ENCODE assay signal across 27 cellular contexts in the genomic region with DNA sequence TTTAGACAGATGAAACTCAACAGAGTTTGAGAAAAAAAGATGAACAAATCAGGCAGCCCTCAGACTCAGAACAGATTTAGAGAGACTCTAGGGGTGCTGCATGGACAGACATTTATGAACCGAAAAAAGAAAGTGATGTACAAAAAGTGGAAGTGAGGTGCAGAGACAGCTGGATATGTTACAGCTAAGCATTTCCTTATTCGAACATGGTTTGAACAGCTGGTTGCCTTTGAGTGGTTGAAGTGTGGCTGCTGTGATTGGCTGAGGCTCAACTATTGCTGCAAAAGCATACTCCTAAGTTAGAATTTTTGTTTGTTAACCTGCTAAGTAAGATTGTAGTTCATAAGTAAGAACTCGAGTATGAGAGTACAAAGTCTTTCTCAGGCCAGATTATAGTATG.
DNase-seq lines count a peak whose midpoint lies in the region; ATAC-seq lines count a peak whose summit lies in the region.
"Had no signal": no experiment of that assay in that cellular context is flagged by ENCODE, and none has a peak within 500 bp of the region (broad histone marks: within the 10 kb centered on the region; RNA-seq: fewer than 3 reads in every experiment).

No MANE protein-coding gene starts in this region.

- H4K8ac ChIP-seq in neuronal stem cell (ENCODE audit: low read depth, low read length), result no peak overlapping the region

- H3K27me3 ChIP-seq in neuronal stem cell (ENCODE audit: control insufficient read depth in 3 of 3, insufficient read depth in 3 of 3, low read depth in 1 of 3, low read length in 3 of 3), result no peaks in the 10 kb centered on the region
- H3K27me3 ChIP-seq: ovary had no signal

- H2BK12ac ChIP-seq in neuronal stem cell (ENCODE audit: low read length), result no peak overlapping the region

- H3K4me1 ChIP-seq in neuronal stem cell (ENCODE audit: control insufficient read depth in 2 of 2, insufficient read depth in 1 of 2, low read depth in 1 of 2, low read length in 2 of 2), result no peaks in the 10 kb centered on the region
- H3K4me1 ChIP-seq: Caco-2 had no signal

- no peak overlapping the region for H3K18ac ChIP-seq in neuronal stem cell (ENCODE audit: low read length)

- DNase-seq in NOMO-1 treated with dmso at 0.1 percent for 144 hours (lab: John Stamatoyannopoulos, UW; ENCODE audit: unreplicated experiment), result peak; percentile 18
- DNase-seq in neuronal stem cell (ENCODE audit: low spot score), result no peak
- no peak for DNase-seq in putamen (ENCODE audit: low spot score)
- no peak for DNase-seq in DMS79 (lab: John Stamatoyannopoulos, UW)
- DNase-seq: activated B cell treated with CpG ODN at 0.5 μM for 24 hours; activated CD4-positive, alpha-beta T cell treated with anti-CD3 and anti-CD28 coated beads, Interleukin-2, amount 50 U/mL, for 4 hours; activated CD8-positive, alpha-beta memory T cell treated with anti-CD3 and anti-CD28 coated beads, Interleukin-2, amount 50 U/mL, for 4 hours; anterior cingulate cortex; C1 segment of cervical spinal cord; Caco-2; midbrain; NCI-H1048; NCI-H187; NCI-H526 treated with DMSO at 0.1 percent for 48 hours; ovary; PC-9; right cardiac atrium; Right ventricle myocardium superior; stimulated activated CD4-positive, alpha-beta T cell treated with anti-CD3 and anti-CD28 coated beads, Interleukin-4, amount 100 ng/mL, for 4 hours; stimulated activated naive CD4-positive, alpha-beta T cell had no signal

- no peak overlapping the region for H2BK5ac ChIP-seq in neuronal stem cell (ENCODE audit: low read length)

- H3K23ac ChIP-seq in neuronal stem cell (ENCODE audit: low read depth, low read length, poor library complexity), result no peak overlapping the region

- peak overlapping the region; percentile 11 for H2AFZ ChIP-seq in neuronal stem cell (ENCODE audit: low read length)
- H2AFZ ChIP-seq: PC-9 had no signal

- H3K14ac ChIP-seq in neuronal stem cell (ENCODE audit: low read length), result no peak overlapping the region

- H3K4me2 ChIP-seq in neuronal stem cell (ENCODE audit: insufficient read depth, low read length, poor library complexity, severe bottlenecking), result no peak overlapping the region
- H3K4me2 ChIP-seq: PC-9 had no signal

- H3K9ac ChIP-seq in neuronal stem cell (ENCODE audit: low read depth, low read length, poor library complexity), result no peak overlapping the region

- no peak overlapping the region for H2BK15ac ChIP-seq in neuronal stem cell (ENCODE audit: low read length)

- WGBS in neuronal stem cell (ENCODE audit: extremely low coverage in 2 of 2, insufficient read length in 2 of 2, insufficient replicate concordance in 1 of 2), 2 donors, result no CpG with 5 or more reads among the region's 3 CpGs

- no peaks in the 10 kb centered on the region for H3K79me1 ChIP-seq in neuronal stem cell (ENCODE audit: low read depth, low read length)

- H4K91ac ChIP-seq in neuronal stem cell (ENCODE audit: low read depth, low read length, poor library complexity), result no peak overlapping the region

- H2BK120ac ChIP-seq in neuronal stem cell (ENCODE audit: low read depth, low read length), result no peak overlapping the region

- no peak overlapping the region for H3K4me3 ChIP-seq in neuronal stem cell (ENCODE audit: low read length in 2 of 2)
- H3K4me3 ChIP-seq: ovary, PC-9 had no signal

- no peak overlapping the region for H3K4ac ChIP-seq in neuronal stem cell (ENCODE audit: low read length)

- no peaks in the 10 kb centered on the region for H3K36me3 ChIP-seq in neuronal stem cell (replicated peaks in 1 of 2; ENCODE audit: control insufficient read depth in 2 of 2, insufficient read depth in 2 of 2, low read length in 2 of 2)
- H3K36me3 ChIP-seq: ovary had no signal

- H3K9me3 ChIP-seq in neuronal stem cell (replicated peaks in 1 of 2; ENCODE audit: control insufficient read depth in 2 of 2, insufficient read depth in 1 of 2, low read depth in 1 of 2, low read length in 2 of 2), result no peaks in the 10 kb centered on the region
- H3K9me3 ChIP-seq: Caco-2, ovary had no signal

- H3K27ac ChIP-seq in neuronal stem cell (replicated peaks; ENCODE audit: low read length), result no peak overlapping the region
- H3K27ac ChIP-seq: ovary, PC-9 had no signal

- ATAC-seq in GM21360 (IDR thresholded peaks at IDR 0.05; ENCODE audit: unreplicated experiment), result peak; percentile 66
- ATAC-seq in HG02981 (IDR thresholded peaks at IDR 0.05; ENCODE audit: unreplicated experiment), result peak; percentile 57
- no peak for ATAC-seq in GM18498 (IDR thresholded peaks at IDR 0.05; ENCODE audit: unreplicated experiment)
- no peak for ATAC-seq in GM19397 (IDR thresholded peaks at IDR 0.05; ENCODE audit: unreplicated experiment)
- ATAC-seq: activated naive CD4-positive, alpha-beta T cell treated with anti-CD3 and anti-CD28 coated beads, Interleukin-2, amount 50 U/mL, for 72 hours; activated T-helper 17 cell treated with anti-CD3 and anti-CD28 coated beads, Interleukin-2, amount 50 U/mL, for 72 hours; natural killer cell treated with Interleukin-12 subunit alpha and Interleukin-12 subunit beta and Interleukin-15 and Interleukin-18, amount 100 ng/mL, for 72 hours; right cardiac atrium had no signal

- no peak overlapping the region for H2AK5ac ChIP-seq in neuronal stem cell (ENCODE audit: low read depth, low read length)

Comparison
In these comparisons a context has a peak if more than half of its experiments do, and no peak if none do; other contexts are left out.
1. ATAC-seq: peak in GM21360 (single experiment) and HG02981 (single experiment); none in GM18498 (single experiment) and GM19397 (single experiment).